In the genomic region with DNA sequence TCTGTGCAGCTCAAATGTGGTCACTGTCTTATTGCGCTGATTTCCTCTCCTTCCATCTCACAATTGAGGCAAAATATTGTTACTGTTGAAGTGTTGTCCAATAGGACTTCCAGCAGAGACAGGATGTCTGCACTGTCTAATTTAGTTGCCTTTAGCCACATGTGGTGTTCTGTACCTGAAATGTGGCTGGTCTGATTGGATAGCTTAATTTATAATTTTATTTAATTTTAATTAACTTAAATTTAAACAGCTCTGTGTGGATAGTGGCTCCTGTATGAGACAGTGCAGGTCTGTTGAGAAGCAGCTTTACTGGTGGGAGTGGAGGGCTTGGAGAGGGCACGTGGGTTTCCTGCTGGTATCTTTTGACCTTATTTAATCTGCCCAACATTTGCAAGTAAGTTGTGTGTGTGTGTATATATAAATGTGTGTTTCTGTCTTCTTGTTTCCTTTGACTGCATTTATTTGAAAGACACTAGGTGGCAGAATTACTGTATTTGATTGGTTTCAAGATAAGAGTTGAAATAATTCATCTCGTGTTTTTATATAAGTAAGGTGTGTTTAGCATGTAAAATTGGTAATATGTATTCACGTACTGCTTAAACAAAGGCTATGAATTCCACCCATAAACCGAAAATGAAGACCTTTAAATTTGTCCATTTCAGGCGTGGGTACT, we compare ENCODE assay signal across 11 cellular contexts. TPM values are rescaled to one million over a fixed set of nuclear protein-coding genes. Genes with fewer than 3 reads are reported as not detected.
DNase-seq lines count a peak whose midpoint lies in the region; ATAC-seq and TF ChIP-seq lines count a peak whose summit lies in the region.
"Had no signal": no experiment of that assay in that cellular context is flagged by ENCODE, and none has a peak within 500 bp of the region (broad histone marks: within the 10 kb centered on the region; RNA-seq: fewer than 3 reads in every experiment).

No MANE protein-coding gene starts in this region.

- in situ Hi-C loops in ACHN (cut with HindIII; ENCODE audit: low pct_ligation_motif_present, low pct_unique_long_range_greater_than_20kb, low sequenced_read_pairs), result no loop called here

- H2AFZ ChIP-seq in SU-DHL-6 (ENCODE audit: low read depth, low read length, severe bottlenecking), result no peak overlapping the region

- no peak overlapping the region for H3K27ac ChIP-seq in SU-DHL-6 (ENCODE audit: low read depth, low read length)
- H3K27ac ChIP-seq: coronary artery, prostate gland, testis had no signal

- H3K9me2 ChIP-seq in SU-DHL-6 (replicated peaks; ENCODE audit: insufficient read depth, low read length), result no peaks in the 10 kb centered on the region

- H3K9me3 ChIP-seq in SU-DHL-6 (ENCODE audit: insufficient read depth, low read length), result no peaks in the 10 kb centered on the region
- H3K9me3 ChIP-seq: prostate gland, testis had no signal

- no peak overlapping the region for H3K9ac ChIP-seq in SU-DHL-6 (ENCODE audit: low read length)

- 0 out of 2 replicates have a peak, but pooled peaks cover 3% of the 10 kb centered on the region for H3K36me3 ChIP-seq in SU-DHL-6 (ENCODE audit: low read length)
- H3K36me3 ChIP-seq: prostate gland had no signal

- no peak overlapping the region for H3K4me2 ChIP-seq in SU-DHL-6 (ENCODE audit: low read depth, low read length, poor library complexity, severe bottlenecking)

- H3K4me3 ChIP-seq in SU-DHL-6 (ENCODE audit: insufficient read depth, low read length, poor library complexity, severe bottlenecking), result no peak overlapping the region
- no peak overlapping the region for H3K4me3 ChIP-seq in fibroblast of villous mesenchyme (ENCODE audit: low read depth, low read length)
- H3K4me3 ChIP-seq: coronary artery, prostate gland, testis had no signal

- no peak for ATAC-seq in HG02981 (IDR thresholded peaks at IDR 0.05; ENCODE audit: unreplicated experiment)

- H3F3A ChIP-seq in SU-DHL-6 (ENCODE audit: insufficient read depth), result no peaks in the 10 kb centered on the region

- TF ChIP-seq CTCF in SU-DHL-6 (IDR thresholded peaks at IDR 0.05; ENCODE audit: insufficient read depth, low read length, poor library complexity, severe bottlenecking) (peak; percentile 21), fibroblast of villous mesenchyme (IDR thresholded peaks at IDR 0.05; ENCODE audit: insufficient read depth, low read depth, low read length) (peak; percentile 25)

- H3K79me2 ChIP-seq in SU-DHL-6 (ENCODE audit: insufficient read depth, low read length), result no peaks in the 10 kb centered on the region

- DNase-seq in ACHN, result peak; percentile 11
- peak; percentile 21 for DNase-seq in GM03348 (ENCODE audit: low spot score)
- DNase-seq in fibroblast of villous mesenchyme (ENCODE audit: low read depth), result no peak
- no peak for DNase-seq in effector CD8-positive, alpha-beta T cell (lab: John Stamatoyannopoulos, UW)
- no peak for DNase-seq in GF-D8 (lab: John Stamatoyannopoulos, UW)
- DNase-seq in mesenteric fat pad (ENCODE audit: low spot score), result no peak
- DNase-seq: testis had no signal

- no peaks in the 10 kb centered on the region for H3K27me3 ChIP-seq in SU-DHL-6 (ENCODE audit: low read length)
- H3K27me3 ChIP-seq: testis had no signal

- H4K20me1 ChIP-seq in SU-DHL-6 (ENCODE audit: low read depth, low read length), result no peaks in the 10 kb centered on the region

RNA-seq across cellular contexts. Expression of a gene that starts 55.3 kb away (rescaled TPM):
- total RNA-seq in fibroblast of villous mesenchyme (0.64 and 0.86 TPM in 2 replicates), mesenteric fat pad (0.80 TPM)

Comparison
In these comparisons a context has a peak if more than half of its experiments do, and no peak if none do; other contexts are left out.
1. DNase-seq: peak in ACHN (single experiment) and GM03348 (single experiment); none in fibroblast of villous mesenchyme (single experiment), effector CD8-positive, alpha-beta T cell (single experiment), GF-D8 (single experiment) and mesenteric fat pad (single experiment).